ENCODE assay signal across 9 cellular contexts in genomic region chrX:140764401-140764919, GRCh38. TPM values are rescaled to one million over a fixed set of nuclear protein-coding genes. Genes with fewer than 3 reads are reported as not detected.
DNase-seq lines count a peak whose midpoint lies in the region; ATAC-seq, FAIRE-seq and TF ChIP-seq lines count a peak whose summit lies in the region.
"Had no signal": no experiment of that assay in that cellular context is flagged by ENCODE, and none has a peak within 500 bp of the region (broad histone marks: within the 10 kb centered on the region; RNA-seq: fewer than 3 reads in every experiment).

No MANE protein-coding gene starts in this region.

- H3K4me1 ChIP-seq in BE2C (no peaks in the 10 kb centered on the region), mesodermal cell (ENCODE audit: control insufficient read depth, insufficient read depth, low read length, poor library complexity, severe bottlenecking) (peaks cover 10% of the 10 kb centered on the region), vagina (no peaks in the 10 kb centered on the region)

- TF ChIP-seq CTCF in BE2C (IDR thresholded peaks at IDR 0.05; ENCODE audit: low read depth, low read length) (no peak), coronary artery (IDR thresholded peaks at IDR 0.05) (no peak), vagina (IDR thresholded peaks at IDR 0.05) (no peak)

- WGBS in mesodermal cell (ENCODE audit: insufficient coverage in 2 of 2), 2 experiments, result 0% methylated on average over 6 to 9 of the region's 31 CpGs

- H3K27me3 ChIP-seq in BE2C (no peaks in the 10 kb centered on the region), MG63 (no peaks in the 10 kb centered on the region), vagina (no peaks in the 10 kb centered on the region)

- H3K27ac ChIP-seq in coronary artery (peak overlapping the region; percentile 51 to 69), mesodermal cell (ENCODE audit: low read depth, low read length, severe bottlenecking) (peak overlapping the region; percentile 95), vagina (peak overlapping the region; percentile 39)

- no peaks in the 10 kb centered on the region for H3K9me3 ChIP-seq in BE2C
- no peaks in the 10 kb centered on the region for H3K9me3 ChIP-seq in MG63
- no peaks in the 10 kb centered on the region for H3K9me3 ChIP-seq in mesodermal cell (ENCODE audit: control insufficient read depth, low read length)
- no peaks in the 10 kb centered on the region for H3K9me3 ChIP-seq in vagina

- peak overlapping the region; percentile 60 for H3K4me3 ChIP-seq in BE2C (ENCODE audit: low read depth, low read length)
- H3K4me3 ChIP-seq in MG63, result peak overlapping the region; percentile 52
- H3K4me3 ChIP-seq in coronary artery, result peak overlapping the region; percentile 68
- peak overlapping the region; percentile 63 for H3K4me3 ChIP-seq in mesodermal cell (ENCODE audit: extremely low read depth, insufficient read depth, low read length, poor library complexity, severe bottlenecking)
- H3K4me3 ChIP-seq in vagina, result peak overlapping the region; percentile 33 to 38

- TF ChIP-seq POLR2A in vagina (IDR thresholded peaks at IDR 0.05), result no peak

- ATAC-seq in HG03378 (IDR thresholded peaks at IDR 0.05; ENCODE audit: unreplicated experiment), result no peak
- ATAC-seq: HCT116 had no signal

- DNase-seq in BE2C (peak; percentile 68), MG63 (peak; percentile 47), coronary artery (ENCODE audit: low spot score) (peak; percentile 75), vagina (ENCODE audit: extremely low spot score in 2 of 2) (no peak), NCI-H1436 (lab: John Stamatoyannopoulos, UW) (no peak), RCC 7860 (ENCODE audit: low spot score) (no peak)

- H3K36me3 ChIP-seq in BE2C (no peaks in the 10 kb centered on the region), MG63 (no peaks in the 10 kb centered on the region), mesodermal cell (ENCODE audit: control insufficient read depth, insufficient read depth, low read length) (peaks cover under 1% of the 10 kb centered on the region), vagina (no peaks in the 10 kb centered on the region)

- FAIRE-seq in RCC 7860 (lab: Jason Lieb, UNC), result no peak

- intact Hi-C loops in vagina (cut with DNase I), result no loop called here

RNA-seq across cellular contexts. Expression of gene LINC00632, which starts 54.9 kb away (rescaled TPM):
- 40.0 TPM for polyA plus RNA-seq in BE2C (2012; ENCODE audit: insufficient read depth, insufficient read length, low read depth)
- 1.6 and 2.5 TPM in 2 replicates for total RNA-seq in MG63 (2014; rRNA removed; shearing (Covaris generic); ENCODE audit: low replicate concordance)
- 339 TPM for polyA plus RNA-seq in mesodermal cell (2013, experiment 1 of 2)
- polyA plus RNA-seq in mesodermal cell (2013, experiment 2 of 2), result 260 TPM
- total RNA-seq in vagina, result 140 TPM

Comparison
In these comparisons a context has a peak if more than half of its experiments do, and no peak if none do; other contexts are left out.
1. DNase-seq: peak in BE2C (single experiment), MG63 (single experiment) and coronary artery (single experiment); none in vagina (0 of 2), NCI-H1436 (single experiment) and RCC 7860 (single experiment).
2. H3K27ac ChIP-seq: peak in every context shown above with its lines; median percentile 95 in mesodermal cell; 60 in coronary artery; 39 in vagina.
3. RNA of gene LINC00632, which starts 54.9 kb away (total RNA-seq): 140 TPM in vagina (single experiment); 1.6 to 2.5 TPM in MG63; every median in the first group is over 10 times any median in the second.
4. Peak in every context shown above with its lines, with median percentiles within 50 percentile points of each other: H3K4me3 ChIP-seq.